8 cellular contexts compared by ENCODE assay signal in the genomic region with DNA sequence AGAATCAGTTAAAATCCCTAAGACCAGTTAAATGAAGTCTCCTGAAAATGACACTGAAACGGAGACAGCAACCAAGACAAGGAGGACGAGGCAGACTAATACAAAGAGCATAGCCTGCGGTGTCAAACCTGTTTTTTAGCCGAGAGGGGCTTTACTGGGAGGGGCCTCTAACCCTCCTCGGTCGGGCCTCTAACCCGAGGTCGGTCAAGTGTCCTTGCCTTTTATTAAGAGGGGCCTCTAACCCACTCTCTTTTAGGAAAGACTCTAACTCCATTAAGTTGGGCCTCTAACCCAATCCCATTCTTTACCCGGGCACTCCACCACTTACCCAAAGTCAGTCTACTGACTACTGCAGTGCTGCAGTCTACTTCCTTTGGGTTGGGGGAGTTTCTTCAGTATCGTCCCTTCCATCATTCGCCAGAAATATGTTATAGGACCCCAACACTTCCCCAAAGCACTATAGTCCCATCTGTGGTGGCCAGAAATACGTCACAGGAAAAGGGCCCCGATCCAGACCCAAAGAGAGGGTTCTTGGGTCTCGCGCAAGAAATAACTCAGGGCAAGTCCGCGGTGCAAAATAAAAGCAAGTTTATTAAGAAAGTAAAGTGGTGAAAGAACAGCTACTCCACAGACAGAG. TPM values are rescaled to one million over a fixed set of nuclear protein-coding genes. Genes with fewer than 3 reads are reported as not detected.
DNase-seq lines count a peak whose midpoint lies in the region; ATAC-seq, FAIRE-seq and TF ChIP-seq lines count a peak whose summit lies in the region.

No MANE protein-coding gene starts in this region.

- H3K4me1 Mint-ChIP-seq in activated CD4-positive, alpha-beta memory T cell treated with anti-CD3 and anti-CD28 coated beads, Interleukin-2, amount 10 ng/mL, durations not matched to agents 7 days and 5 days: peaks cover 33% of the 10 kb centered on the region

- H4K20me1 ChIP-seq in SK-N-SH (ENCODE audit: insufficient read depth): no peaks in the 10 kb centered on the region

- H3K4me2 ChIP-seq in SK-N-SH: peak overlapping the region; percentile 66

- H3K79me2 ChIP-seq in SK-N-SH (ENCODE audit: insufficient read depth): peaks cover 24% of the 10 kb centered on the region

- H3K27ac Mint-ChIP-seq in activated CD4-positive, alpha-beta memory T cell treated with anti-CD3 and anti-CD28 coated beads, Interleukin-2, amount 10 ng/mL, durations not matched to agents 7 days and 5 days: peak overlapping the region; percentile 99

- peak overlapping the region; percentile 85 for H3K4me3 Mint-ChIP-seq in activated CD4-positive, alpha-beta memory T cell treated with anti-CD3 and anti-CD28 coated beads, Interleukin-2, amount 10 ng/mL, durations not matched to agents 7 days and 5 days

- intact Hi-C loops in stomach (cut with DNase I; ENCODE audit: low total_unique reads): no loop called here

- H3K27me3 ChIP-seq in SK-N-SH (ENCODE audit: insufficient read depth) (no peaks in the 10 kb centered on the region), iPS-20b (ENCODE audit: insufficient read depth, low read length) (peaks cover 35% of the 10 kb centered on the region), stomach (no peaks in the 10 kb centered on the region)

- H3F3A ChIP-seq in SK-N-SH (replicated peaks; ENCODE audit: insufficient read depth): peaks cover 18% of the 10 kb centered on the region

- DNase-seq in SK-N-SH (no peak), stomach (no peak), NCI-H2029 (lab: John Stamatoyannopoulos, UW) (no peak), frontal cortex (ENCODE audit: low spot score in 2 of 2) (no peak)
- peak; percentile 18 for DNase-seq in activated CD4-positive, alpha-beta memory T cell treated with anti-CD3 and anti-CD28 coated beads, Interleukin-2, amount 10 ng/mL, durations not matched to agents 7 days and 5 days

- TF ChIP-seq CTCF in SK-N-SH (IDR thresholded peaks at IDR 0.05): no peak
- no peak for TF ChIP-seq CTCF in stomach (IDR thresholded peaks at IDR 0.05)

- POLR2A ChIA-PET in SK-N-SH (lab: Yijun Ruan, JAX): interaction anchor here (0.6 to 3.7 kb wide), 7 partner anchors 9 to 124 kb away, joined by 5 to 48 read pairs (median 12); partner anchors contain the start of gene DHX8
- POLR2A ChIA-PET in activated CD4-positive, alpha-beta memory T cell treated with anti-CD3 and anti-CD28 coated beads, Interleukin-2, amount 10 ng/mL, durations not matched to agents 7 days and 5 days (lab: Charles Lee): interaction anchor here (1.1 to 13.2 kb wide), 14 partner anchors 9 to 535 kb away, joined by 3 to 903 read pairs (median 28); partner anchors contain the start of genes ARL4D, BECN1, BRCA1 and DHX8

- H3K9ac ChIP-seq in SK-N-SH: peak overlapping the region; percentile 75
- peak overlapping the region; percentile 72; the same call in 1 of the 2 replicates for H3K9ac ChIP-seq in iPS-20b (ENCODE audit: low read depth, low read length)

- TF ChIP-seq EP300 in SK-N-SH (IDR thresholded peaks at IDR 0.05; ENCODE audit: borderline replicate concordance in 1 of 2, low read depth in 1 of 2, low read length in 1 of 2) (no peak), stomach (IDR thresholded peaks at IDR 0.05) (no peak)

- H3K4me1 ChIP-seq in SK-N-SH (ENCODE audit: control insufficient read depth in 1 of 2, insufficient read depth in 2 of 2, low read depth in 1 of 2, low read length in 1 of 2) (peaks cover 9 to 16% of the 10 kb centered on the region in 2 experiments; a peak in 3 of 4 replicates), iPS-20b (ENCODE audit: insufficient read depth, low read length) (peaks cover 6% of the 10 kb centered on the region), stomach (peaks cover 14 to 21% (median 16%) of the 10 kb centered on the region in 4 donors)

- ATAC-seq in SK-N-SH treated with all-trans-retinoic acid at 6 μM for 48 hours (no peak), HG03175 (IDR thresholded peaks at IDR 0.05; ENCODE audit: unreplicated experiment) (no peak)

- no peak for TF ChIP-seq RAD21 in SK-N-SH (IDR thresholded peaks at IDR 0.05; ENCODE audit: low read length)

- peaks cover 2% of the 10 kb centered on the region for H3K9me3 Mint-ChIP-seq in activated CD4-positive, alpha-beta memory T cell treated with anti-CD3 and anti-CD28 coated beads, Interleukin-2, amount 10 ng/mL, durations not matched to agents 7 days and 5 days

- H3K9me2 ChIP-seq in SK-N-SH: no peaks in the 10 kb centered on the region

- FAIRE-seq in frontal cortex (lab: Jason Lieb, UNC): no peak

- TF ChIP-seq POLR2A in stomach (IDR thresholded peaks at IDR 0.05): no peak

- H3K4me3 ChIP-seq in SK-N-SH (ENCODE audit: low read depth in 2 of 2, low read length in 1 of 2) (peak overlapping the region; percentile 56 to 59), iPS-20b (ENCODE audit: low read length) (peak overlapping the region; percentile 78), stomach (peak overlapping the region; percentile 38 to 58 (median 45))

- WGBS in SK-N-SH (ENCODE audit: low lambda C conversion rate): 90% methylated on average over 17 of the region's 17 CpGs
- WGBS in stomach, 5 donors: 59 to 84% (median 67%) methylated on average over 17 of the region's 17 CpGs

- no peaks in the 10 kb centered on the region for H3K9me3 ChIP-seq in SK-N-SH
- no peaks in the 10 kb centered on the region for H3K9me3 ChIP-seq in iPS-20b (ENCODE audit: insufficient read depth, low read depth, low read length)
- no peaks in the 10 kb centered on the region for H3K9me3 ChIP-seq in stomach

- H3K27ac ChIP-seq in SK-N-SH (ENCODE audit: low read depth in 2 of 2, low read length in 1 of 2) (peak overlapping the region; percentile 87 to 91), iPS-20b (ENCODE audit: low read length) (no peak overlapping the region), stomach (peak overlapping the region; percentile 37 to 96 (median 92))

- peaks cover 3% of the 10 kb centered on the region for H3K27me3 Mint-ChIP-seq in activated CD4-positive, alpha-beta memory T cell treated with anti-CD3 and anti-CD28 coated beads, Interleukin-2, amount 10 ng/mL, durations not matched to agents 7 days and 5 days

- peaks cover 10% of the 10 kb centered on the region for H3K36me3 Mint-ChIP-seq in activated CD4-positive, alpha-beta memory T cell treated with anti-CD3 and anti-CD28 coated beads, Interleukin-2, amount 10 ng/mL, durations not matched to agents 7 days and 5 days (ENCODE audit: low read depth)

- H3K36me3 ChIP-seq in SK-N-SH (replicated peaks in 1 of 2; ENCODE audit: control insufficient read depth in 1 of 2, insufficient read depth in 2 of 2, low read length in 1 of 2) (no peaks in the 10 kb centered on the region), iPS-20b (ENCODE audit: insufficient read depth, low read depth, low read length) (no peaks in the 10 kb centered on the region), stomach (no peaks in the 10 kb centered on the region)

- CTCF ChIA-PET in SK-N-SH (lab: Yijun Ruan, JAX): interaction anchor here (1.2 to 2.7 kb wide), 4 partner anchors 21 to 44 kb away, joined by 3 to 8 read pairs (median 4); no protein-coding TSS in a partner anchor
- CTCF ChIA-PET in activated CD4-positive, alpha-beta memory T cell treated with anti-CD3 and anti-CD28 coated beads, Interleukin-2, amount 10 ng/mL, durations not matched to agents 7 days and 5 days (lab: Charles Lee): interaction anchor here (1.2 to 3.5 kb wide), 3 partner anchors 32 to 124 kb away, joined by 5 to 23 read pairs (median 9); partner anchors contain the start of genes ARL4D and DHX8

- peak overlapping the region; percentile 72; the same call in 1 of the 2 replicates for H2AFZ ChIP-seq in SK-N-SH (ENCODE audit: low read depth)

TF ChIP-seq in SK-N-SH, 30 proteins besides CTCF, POLR2A, EP300 and RAD21 (continues in another document):
- no peak for TF ChIP-seq TCF12 (IDR thresholded peaks at IDR 0.05)
- TF ChIP-seq FOXJ3 (CRISPR knock-in tag; IDR thresholded peaks at IDR 0.05): no peak
- no peak for TF ChIP-seq GATA2 (CRISPR knock-in tag; IDR thresholded peaks at IDR 0.05)
- TF ChIP-seq POLR2AphosphoS5 (IDR thresholded peaks at IDR 0.05; ENCODE audit: low read depth, low read length): no peak
- TF ChIP-seq NRF1 (IDR thresholded peaks at IDR 0.05; ENCODE audit: low read depth, low read length): no peak
- TF ChIP-seq, protein P1, sequence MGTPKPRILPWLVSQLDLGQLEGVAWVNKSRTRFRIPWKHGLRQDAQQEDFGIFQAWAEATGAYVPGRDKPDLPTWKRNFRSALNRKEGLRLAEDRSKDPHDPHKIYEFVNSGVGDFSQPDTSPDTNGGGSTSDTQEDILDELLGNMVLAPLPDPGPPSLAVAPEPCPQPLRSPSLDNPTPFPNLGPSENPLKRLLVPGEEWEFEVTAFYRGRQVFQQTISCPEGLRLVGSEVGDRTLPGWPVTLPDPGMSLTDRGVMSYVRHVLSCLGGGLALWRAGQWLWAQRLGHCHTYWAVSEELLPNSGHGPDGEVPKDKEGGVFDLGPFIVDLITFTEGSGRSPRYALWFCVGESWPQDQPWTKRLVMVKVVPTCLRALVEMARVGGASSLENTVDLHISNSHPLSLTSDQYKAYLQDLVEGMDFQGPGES (IDR thresholded peaks at IDR 0.05; ENCODE audit: low read depth, low read length): no peak
- no peak for TF ChIP-seq FOXM1 (IDR thresholded peaks at IDR 0.05; ENCODE audit: low read depth)

TF ChIP-seq in SK-N-SH treated with all-trans-retinoic acid at 6 μM for 48 hours, 23 proteins besides CTCF, POLR2A, EP300 and RAD21 (continues in another document):
- TF ChIP-seq ZFP30 (CRISPR knock-in tag; IDR thresholded peaks at IDR 0.05) (no peak), OSR1 (CRISPR knock-in tag; IDR thresholded peaks at IDR 0.05) (no peak), PATZ1 (CRISPR knock-in tag; IDR thresholded peaks at IDR 0.05; ENCODE audit: borderline replicate concordance) (no peak)

RNA-seq across cellular contexts. Expression of gene ARL4D, which starts 39.2 kb away (rescaled TPM):
- polyA plus RNA-seq in SK-N-SH (2012; rRNA removed): 22.7 and 29.5 TPM in 2 replicates
- polyA plus RNA-seq in SK-N-SH (2012; cell fraction: cytosol; rRNA removed): 16.4 and 17.8 TPM in 2 replicates
- 25.7 and 35.5 TPM in 2 replicates for polyA plus RNA-seq in SK-N-SH (2012; cell fraction: nucleus; rRNA removed)
- total RNA-seq in activated CD4-positive, alpha-beta memory T cell treated with anti-CD3 and anti-CD28 coated beads, Interleukin-2, amount 10 ng/mL, durations not matched to agents 7 days and 5 days: 1 to 10 TPM; 5.5 to 6.4 TPM
- total RNA-seq in stomach: 10 to 100 TPM in 2 of 5 donors, 1 to 10 TPM in 2, not detected in 1; 2.3 to 12.1 (median 10.5) TPM
- 10 to 100 TPM in 1 of 3 donors, 1 to 10 TPM in 2; 4.9 to 60.7 (median 6.9) TPM for polyA plus RNA-seq in stomach
- 39.5 TPM for total RNA-seq in frontal cortex
